Comparison of ENCODE assay signal across 10 cellular contexts in the genomic region with DNA sequence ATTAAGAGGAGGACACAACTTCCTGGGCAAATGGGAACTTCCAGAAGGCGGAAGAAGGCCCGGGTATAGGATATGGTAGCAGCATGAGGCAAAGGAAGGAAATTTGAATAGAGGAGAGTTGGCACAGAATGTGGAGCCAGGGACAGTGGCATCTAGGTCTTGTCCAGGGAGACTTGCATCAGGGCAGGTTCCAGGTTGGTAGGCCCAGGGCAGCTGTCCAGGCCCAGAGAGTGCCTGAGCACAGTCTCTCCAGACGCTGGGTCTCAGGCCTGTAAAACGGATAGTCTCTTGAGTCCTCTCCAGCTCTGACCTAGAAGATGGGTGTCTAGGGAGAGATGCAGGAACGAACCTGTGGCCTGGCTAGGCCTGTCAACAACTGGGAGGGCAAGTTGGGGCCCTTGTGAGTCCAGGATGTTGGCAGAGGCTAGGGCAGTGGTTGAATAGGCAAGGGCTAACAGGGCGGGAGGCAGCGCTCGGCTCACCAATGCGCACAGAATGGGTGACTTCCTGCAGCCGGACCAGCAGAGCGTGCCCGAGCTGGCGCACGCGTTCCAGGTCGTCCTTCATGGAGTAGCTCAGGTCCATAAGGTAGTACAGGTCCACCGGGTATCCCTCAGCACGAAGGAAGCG. TPM values are rescaled to one million over a fixed set of nuclear protein-coding genes. Genes with fewer than 3 reads are reported as not detected.
DNase-seq lines count a peak whose midpoint lies in the region; ATAC-seq, FAIRE-seq and TF ChIP-seq lines count a peak whose summit lies in the region.
"Had no signal": no experiment of that assay in that cellular context is flagged by ENCODE, and none has a peak within 500 bp of the region (broad histone marks: within the 10 kb centered on the region; RNA-seq: fewer than 3 reads in every experiment).

No MANE protein-coding gene starts in this region.

- TF ChIP-seq POLR2A in A549 (IDR thresholded peaks at IDR 0.05; ENCODE audit: low read length): no peak

- no peaks in the 10 kb centered on the region for H3K9me3 Mint-ChIP-seq in neural progenitor cell

- peaks cover 1% of the 10 kb centered on the region for H3K36me3 Mint-ChIP-seq in neural progenitor cell

- no peak for TF ChIP-seq RAD21 in A549 (conservative IDR thresholded peaks at IDR 0.05 in 1 of 2, IDR thresholded peaks at IDR 0.05 in 1 of 2)

- H4K20me1 ChIP-seq in neural progenitor cell (ENCODE audit: low read depth): no peaks in the 10 kb centered on the region

- CTCF ChIA-PET in A549 (lab: Yijun Ruan, JAX): interaction anchor here (0.8 to 36.2 kb wide), 43 partner anchors 14 to 216 kb away, joined by 3 to 1046 read pairs (median 5); partner anchors contain the start of genes AAAS, CSAD, ESPL1 and IGFBP6

- H3K4me3 ChIP-seq in A549: peak overlapping the region; percentile 33; the same call in 2 of the 3 replicates
- H3K4me3 ChIP-seq in coronary artery: peak overlapping the region; percentile 65
- peak overlapping the region; percentile 22 for H3K4me3 ChIP-seq in neural progenitor cell
- H3K4me3 ChIP-seq: GM12878 had no signal

- H3K27ac Mint-ChIP-seq in neural progenitor cell: no peak overlapping the region

- WGBS in A549 (ENCODE audit: missing lambda C conversion rate): 94% methylated on average over 19 of the region's 19 CpGs

- H3K27ac ChIP-seq in A549: peak overlapping the region; percentile 59 to 85
- no peak overlapping the region for H3K27ac ChIP-seq in coronary artery
- H3K27ac ChIP-seq in neural progenitor cell: no peak overlapping the region

- POLR2A ChIA-PET in A549 (lab: Yijun Ruan, JAX): interaction anchor here (0.6 to 2.8 kb wide), 11 partner anchors 10 to 150 kb away, joined by 3 to 13 read pairs (median 4); partner anchors contain the start of genes CSAD, PFDN5, SPRYD3 and ZNF740

- H3K4me1 ChIP-seq in A549: peaks cover 26% of the 10 kb centered on the region
- no peaks in the 10 kb centered on the region for H3K4me1 ChIP-seq in neural progenitor cell

- TF ChIP-seq CTCF in A549 (IDR thresholded peaks at IDR 0.05) (no peak), coronary artery (IDR thresholded peaks at IDR 0.05) (no peak), neural progenitor cell (IDR thresholded peaks at IDR 0.05) (no peak)

- H3K27me3 ChIP-seq in neural progenitor cell: peaks cover 85% of the 10 kb centered on the region

- H3K79me2 ChIP-seq in neural progenitor cell (ENCODE audit: low read depth): no peaks in the 10 kb centered on the region

- no peaks in the 10 kb centered on the region for H3K36me3 ChIP-seq in neural progenitor cell

- no peak for TF ChIP-seq EP300 in A549 (IDR thresholded peaks at IDR 0.05)

- no peaks in the 10 kb centered on the region for H3F3A ChIP-seq in neural progenitor cell (ENCODE audit: low read depth)

- H3K9me3 ChIP-seq in A549 (no peaks in the 10 kb centered on the region), neural progenitor cell (ENCODE audit: low read depth) (no peaks in the 10 kb centered on the region)

- FAIRE-seq in A549 (lab: Jason Lieb, UNC): no peak
- FAIRE-seq: GM12878 had no signal

- ATAC-seq in A549: peak; percentile 3 to 5; a peak in 3 of 6 replicates
- ATAC-seq: GM12878 had no signal

- peaks cover 12% of the 10 kb centered on the region for H3K4me1 Mint-ChIP-seq in neural progenitor cell

- H3K4me3 Mint-ChIP-seq in neural progenitor cell: no peak overlapping the region

- no peak for DNase-seq in A549 (ENCODE audit: low read depth in 1 of 2, low spot score in 1 of 2)
- peak; percentile 95 for DNase-seq in DMS53 (lab: John Stamatoyannopoulos, UW)
- no peak for DNase-seq in coronary artery (ENCODE audit: low spot score)
- DNase-seq in neural progenitor cell (ENCODE audit: low spot score): no peak
- DNase-seq in NCI-H2171 (lab: John Stamatoyannopoulos, UW): no peak
- no peak for DNase-seq in NCI-H1417 treated with DMSO at 0.1 percent for 48 hours (lab: John Stamatoyannopoulos, UW)
- DNase-seq in NCI-H446 treated with DMSO at 0.1 percent for 48 hours (lab: John Stamatoyannopoulos, UW): no peak
- DNase-seq in SKM-1 (lab: John Stamatoyannopoulos, UW; ENCODE audit: unreplicated experiment): no peak
- DNase-seq: NCI-H2081 treated with DMSO at 0.1 percent for 48 hours had no signal

- no peak overlapping the region for H3K9ac ChIP-seq in neural progenitor cell

- peak overlapping the region; percentile 89 for H2AFZ ChIP-seq in neural progenitor cell (replicated peaks)

- H3K4me2 ChIP-seq in A549 (peak overlapping the region; percentile 84), neural progenitor cell (peak overlapping the region; percentile 68)

- H3K27me3 Mint-ChIP-seq in neural progenitor cell (ENCODE audit: insufficient read depth, low read depth): peaks cover 31% of the 10 kb centered on the region

TF ChIP-seq in A549, 52 proteins besides CTCF, POLR2A, EP300 and RAD21 (continues in another document):
- TF ChIP-seq FOXS1 (CRISPR knock-in tag; IDR thresholded peaks at IDR 0.05) (no peak), CBX8 (IDR thresholded peaks at IDR 0.05) (no peak), EHF (CRISPR knock-in tag; IDR thresholded peaks at IDR 0.05) (no peak), ZFP36 (IDR thresholded peaks at IDR 0.05; ENCODE audit: borderline replicate concordance, partially characterized antibody) (no peak), RNF2 (IDR thresholded peaks at IDR 0.05; ENCODE audit: borderline replicate concordance, low read depth) (no peak), MAFK (IDR thresholded peaks at IDR 0.05; ENCODE audit: partially characterized antibody) (no peak), JUN (IDR thresholded peaks at IDR 0.05) (no peak), HMGXB4 (CRISPR knock-in tag; IDR thresholded peaks at IDR 0.05; ENCODE audit: borderline replicate concordance) (no peak)
- TF ChIP-seq, protein P1, sequence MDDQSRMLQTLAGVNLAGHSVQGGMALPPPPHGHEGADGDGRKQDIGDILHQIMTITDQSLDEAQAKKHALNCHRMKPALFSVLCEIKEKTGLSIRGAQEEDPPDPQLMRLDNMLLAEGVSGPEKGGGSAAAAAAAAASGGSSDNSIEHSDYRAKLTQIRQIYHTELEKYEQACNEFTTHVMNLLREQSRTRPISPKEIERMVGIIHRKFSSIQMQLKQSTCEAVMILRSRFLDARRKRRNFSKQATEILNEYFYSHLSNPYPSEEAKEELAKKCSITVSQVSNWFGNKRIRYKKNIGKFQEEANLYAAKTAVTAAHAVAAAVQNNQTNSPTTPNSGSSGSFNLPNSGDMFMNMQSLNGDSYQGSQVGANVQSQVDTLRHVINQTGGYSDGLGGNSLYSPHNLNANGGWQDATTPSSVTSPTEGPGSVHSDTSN (IDR thresholded peaks at IDR 0.05): no peak
- TF ChIP-seq, protein P2, sequence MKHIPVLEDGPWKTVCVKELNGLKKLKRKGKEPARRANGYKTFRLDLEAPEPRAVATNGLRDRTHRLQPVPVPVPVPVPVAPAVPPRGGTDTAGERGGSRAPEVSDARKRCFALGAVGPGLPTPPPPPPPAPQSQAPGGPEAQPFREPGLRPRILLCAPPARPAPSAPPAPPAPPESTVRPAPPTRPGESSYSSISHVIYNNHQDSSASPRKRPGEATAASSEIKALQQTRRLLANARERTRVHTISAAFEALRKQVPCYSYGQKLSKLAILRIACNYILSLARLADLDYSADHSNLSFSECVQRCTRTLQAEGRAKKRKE (CRISPR knock-in tag; IDR thresholded peaks at IDR 0.05; ENCODE audit: low read depth): no peak

RNA-seq across cellular contexts. Expression of gene ITGB7, which starts 9.9 kb away (rescaled TPM):
- polyA plus RNA-seq in A549 (2011; rRNA removed): 0.56 and 0.71 TPM in 2 replicates
- polyA plus RNA-seq in A549 (2012; cell fraction: cytosol; rRNA removed): 0.69 and 1.3 TPM in 2 replicates
- polyA plus RNA-seq in A549 (2012; cell fraction: nucleus; rRNA removed): 2.9 TPM in 2 replicates
- 0.54 to 0.66 TPM (median 0.64 TPM) in 3 replicates for polyA plus RNA-seq in A549 (2017; fragmentation: RNase III; extraction: RNeasy Plus Mini Kit Qiagen cat#74134 plus additional on column Dnase treatment)
- polyA minus RNA-seq in A549 (2011; rRNA and poly(A)+ RNA removed): 1.3 and 1.7 TPM in 2 replicates
- 0.43 TPM in 1 of 2 replicates, not detected in the other for total RNA-seq in neural progenitor cell (ENCODE audit: low replicate concordance)

RNA-seq across cellular contexts. Expression of gene CSAD, which starts 16.4 kb away (rescaled TPM):
- polyA plus RNA-seq in A549 (2011; rRNA removed) (16.5 and 19.2 TPM in 2 replicates), A549 (2017; fragmentation: RNase III; extraction: RNeasy Plus Mini Kit Qiagen cat#74134 plus additional on column Dnase treatment) (14.0 to 16.4 TPM (median 14.5 TPM) in 3 replicates)
- 15.0 and 17.1 TPM in 2 replicates for polyA plus RNA-seq in A549 (2012; cell fraction: cytosol; rRNA removed)
- polyA plus RNA-seq in A549 (2012; cell fraction: nucleus; rRNA removed): 140 and 167 TPM in 2 replicates
- polyA minus RNA-seq in A549 (2011; rRNA and poly(A)+ RNA removed): 8.2 and 12.5 TPM in 2 replicates
- 26.9 and 33.0 TPM in 2 replicates for total RNA-seq in neural progenitor cell (ENCODE audit: low replicate concordance)

RNA-seq across cellular contexts. Expression of gene ZNF740, which starts 16.6 kb away (rescaled TPM):
- polyA plus RNA-seq in A549 (2011; rRNA removed): 28.8 and 32.9 TPM in 2 replicates
- 6.5 and 8.4 TPM in 2 replicates for polyA plus RNA-seq in A549 (2012; cell fraction: cytosol; rRNA removed)
- 11.2 and 17.4 TPM in 2 replicates for polyA plus RNA-seq in A549 (2012; cell fraction: nucleus; rRNA removed)
- polyA plus RNA-seq in A549 (2017; fragmentation: RNase III; extraction: RNeasy Plus Mini Kit Qiagen cat#74134 plus additional on column Dnase treatment): 12.1 to 15.6 TPM (median 15.1 TPM) in 3 replicates
- 44.9 and 53.6 TPM in 2 replicates for polyA minus RNA-seq in A549 (2011; rRNA and poly(A)+ RNA removed)
- total RNA-seq in neural progenitor cell (ENCODE audit: low replicate concordance): 38.4 and 40.4 TPM in 2 replicates

RNA-seq across cellular contexts. Expression of gene RARG, which starts 34.9 kb away (rescaled TPM):
- polyA plus RNA-seq in A549 (2011; rRNA removed): 15.6 and 19.0 TPM in 2 replicates
- polyA plus RNA-seq in A549 (2012; cell fraction: cytosol; rRNA removed): 31.6 and 42.1 TPM in 2 replicates
- 50.0 and 54.4 TPM in 2 replicates for polyA plus RNA-seq in A549 (2012; cell fraction: nucleus; rRNA removed)
- polyA plus RNA-seq in A549 (2017; fragmentation: RNase III; extraction: RNeasy Plus Mini Kit Qiagen cat#74134 plus additional on column Dnase treatment): 16.4 to 17.7 TPM (median 17.2 TPM) in 3 replicates
- 23.8 and 24.1 TPM in 2 replicates for polyA minus RNA-seq in A549 (2011; rRNA and poly(A)+ RNA removed)
- total RNA-seq in neural progenitor cell (ENCODE audit: low replicate concordance): 17.0 and 30.9 TPM in 2 replicates

Comparison
In these comparisons a context has a peak if more than half of its experiments do, and no peak if none do; other contexts are left out.
1. H3K27ac ChIP-seq: peak in A549 (2 of 2); none in coronary artery (0 of 2) and neural progenitor cell (single experiment).
2. Peak in every context shown above with its lines, with median percentiles within 50 percentile points of each other: H3K4me3 ChIP-seq.